In the genomic region with DNA sequence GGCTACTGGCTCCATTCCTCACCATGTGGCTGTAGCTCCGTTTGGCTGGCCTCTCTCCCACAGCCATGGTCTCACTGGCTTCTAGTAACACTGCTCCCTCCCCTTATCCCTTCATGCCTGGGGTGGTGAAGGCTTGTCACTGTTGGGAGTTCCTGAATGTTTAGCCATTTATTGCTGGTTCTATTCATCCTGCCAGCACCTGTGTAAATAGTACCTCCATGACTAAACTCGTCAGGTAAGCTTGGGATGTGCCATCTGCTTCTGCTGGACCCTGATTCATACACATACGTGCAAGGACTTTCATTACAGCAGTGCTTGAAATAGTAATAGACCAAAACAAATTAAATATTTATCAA, we compare ENCODE assay signal across 10 cellular contexts.
DNase-seq lines count a peak whose midpoint lies in the region; ATAC-seq and TF ChIP-seq lines count a peak whose summit lies in the region.
"Had no signal": no experiment of that assay in that cellular context is flagged by ENCODE, and none has a peak within 500 bp of the region (broad histone marks: within the 10 kb centered on the region; RNA-seq: fewer than 3 reads in every experiment).

No MANE protein-coding gene starts in this region.

- H3K9me2 ChIP-seq in OCI-LY1 (ENCODE audit: low read depth, low read length) (no peaks in the 10 kb centered on the region), hepatocyte (replicated peaks; ENCODE audit: insufficient read depth) (no peaks in the 10 kb centered on the region)

- H3K27me3 ChIP-seq in OCI-LY1 (ENCODE audit: insufficient read depth, low read length): no peaks in the 10 kb centered on the region
- no peaks in the 10 kb centered on the region for H3K27me3 ChIP-seq in hepatocyte
- no peaks in the 10 kb centered on the region for H3K27me3 ChIP-seq in thyroid gland
- H3K27me3 ChIP-seq: right lobe of liver had no signal

- no peak overlapping the region for H3K9ac ChIP-seq in OCI-LY1 (ENCODE audit: low read length)

- no peak for DNase-seq in Right ventricle myocardium superior
- DNase-seq in Right ventricle myocardium inferior (ENCODE audit: missing footprints): no peak
- DNase-seq in hepatocyte (ENCODE audit: low spot score): peak; percentile 11
- no peak for DNase-seq in activated naive CD8-positive, alpha-beta T cell treated with anti-CD3 and anti-CD28 coated beads, Interleukin-2, amount 50 U/mL, for 24 hours
- DNase-seq in SKM-1 treated with dmso at 0.1 percent for 144 hours (lab: John Stamatoyannopoulos, UW; ENCODE audit: unreplicated experiment): no peak
- no peak for DNase-seq in KG1 (lab: John Stamatoyannopoulos, UW)
- no peak for DNase-seq in thyroid gland

- 0 out of 2 replicates have a peak overlapping the region, but pooled peaks have one; percentile 22 for H2AFZ ChIP-seq in OCI-LY1 (ENCODE audit: low read length)
- H2AFZ ChIP-seq in hepatocyte: peak overlapping the region; percentile 78

- WGBS in hepatocyte (ENCODE audit: low lambda C conversion rate, missing lambda C conversion rate): 68% methylated on average over 3 of the region's 3 CpGs
- WGBS in thyroid gland, 2 donors: 78 to 85% methylated on average over 3 of the region's 3 CpGs

- no peaks in the 10 kb centered on the region for H3K36me3 Mint-ChIP-seq in activated naive CD8-positive, alpha-beta T cell treated with anti-CD3 and anti-CD28 coated beads, Interleukin-2, amount 50 U/mL, for 24 hours (ENCODE audit: low read depth)
- H3K36me3 Mint-ChIP-seq: activated naive CD4-positive, alpha-beta T cell treated with anti-CD3 and anti-CD28 coated beads, Interleukin-2, amount 10 ng/mL, durations not matched to agents 7 days and 5 days had no signal

- peak; percentile 8 for ATAC-seq in Right ventricle myocardium superior (ENCODE audit: poor library complexity)
- no peak for ATAC-seq in Right ventricle myocardium inferior
- no peak for ATAC-seq in activated naive CD8-positive, alpha-beta T cell treated with anti-CD3 and anti-CD28 coated beads, Interleukin-2, amount 50 U/mL, for 24 hours

- no peaks in the 10 kb centered on the region for H3K36me3 ChIP-seq in OCI-LY1 (ENCODE audit: insufficient read depth, low read length)
- H3K36me3 ChIP-seq in hepatocyte (replicated peaks; ENCODE audit: insufficient read depth, low read depth): no peaks in the 10 kb centered on the region
- H3K36me3 ChIP-seq in thyroid gland: no peaks in the 10 kb centered on the region
- H3K36me3 ChIP-seq: right lobe of liver had no signal

- H3K9me3 Mint-ChIP-seq in activated naive CD8-positive, alpha-beta T cell treated with anti-CD3 and anti-CD28 coated beads, Interleukin-2, amount 50 U/mL, for 24 hours: no peaks in the 10 kb centered on the region
- H3K9me3 Mint-ChIP-seq: activated naive CD4-positive, alpha-beta T cell treated with anti-CD3 and anti-CD28 coated beads, Interleukin-2, amount 10 ng/mL, durations not matched to agents 7 days and 5 days had no signal

- H3K4me2 ChIP-seq in OCI-LY1 (ENCODE audit: low read length) (no peak overlapping the region), hepatocyte (peak overlapping the region; percentile 61)

- no peaks in the 10 kb centered on the region for H3F3A ChIP-seq in OCI-LY1 (ENCODE audit: insufficient read depth, low read length)

- no peaks in the 10 kb centered on the region for H3K4me1 ChIP-seq in OCI-LY1 (ENCODE audit: insufficient read depth, low read length, severe bottlenecking)
- H3K4me1 ChIP-seq in hepatocyte (ENCODE audit: insufficient read depth): no peaks in the 10 kb centered on the region
- H3K4me1 ChIP-seq in thyroid gland: peaks cover 0 to 6% of the 10 kb centered on the region in 2 donors
- H3K4me1 ChIP-seq: right lobe of liver had no signal

- H3K27ac Mint-ChIP-seq in activated naive CD8-positive, alpha-beta T cell treated with anti-CD3 and anti-CD28 coated beads, Interleukin-2, amount 50 U/mL, for 24 hours: no peak overlapping the region
- H3K27ac Mint-ChIP-seq: activated naive CD4-positive, alpha-beta T cell treated with anti-CD3 and anti-CD28 coated beads, Interleukin-2, amount 10 ng/mL, durations not matched to agents 7 days and 5 days had no signal

- TF ChIP-seq POLR2A in thyroid gland (IDR thresholded peaks at IDR 0.05): no peak

- H3K27ac ChIP-seq in OCI-LY1 (ENCODE audit: low read depth, low read length, poor library complexity, severe bottlenecking) (no peak overlapping the region), hepatocyte (peak overlapping the region; percentile 35), thyroid gland (no peak overlapping the region)

- H3K27me3 Mint-ChIP-seq in activated naive CD8-positive, alpha-beta T cell treated with anti-CD3 and anti-CD28 coated beads, Interleukin-2, amount 50 U/mL, for 24 hours: peaks cover 3% of the 10 kb centered on the region

- TF ChIP-seq CTCF in OCI-LY1 (IDR thresholded peaks at IDR 0.05; ENCODE audit: low read length) (no peak), hepatocyte (IDR thresholded peaks at IDR 0.05; ENCODE audit: poor library complexity) (no peak), thyroid gland (IDR thresholded peaks at IDR 0.05) (no peak)

- peaks cover 3% of the 10 kb centered on the region for H3K4me1 Mint-ChIP-seq in activated naive CD8-positive, alpha-beta T cell treated with anti-CD3 and anti-CD28 coated beads, Interleukin-2, amount 50 U/mL, for 24 hours

- intact Hi-C loops in Right ventricle myocardium superior (cut with DNase I) (no loop called here), Right ventricle myocardium inferior (cut with DNase I) (no loop called here), thyroid gland (cut with DNase I) (no loop called here)

- H3K79me2 ChIP-seq in OCI-LY1 (ENCODE audit: insufficient read depth, low read length) (no peaks in the 10 kb centered on the region), hepatocyte (no peaks in the 10 kb centered on the region)

- no peaks in the 10 kb centered on the region for H4K20me1 ChIP-seq in OCI-LY1 (ENCODE audit: insufficient read depth, low read length)
- no peaks in the 10 kb centered on the region for H4K20me1 ChIP-seq in hepatocyte (ENCODE audit: insufficient read depth, poor library complexity, severe bottlenecking)

- H3K4me3 Mint-ChIP-seq in activated naive CD8-positive, alpha-beta T cell treated with anti-CD3 and anti-CD28 coated beads, Interleukin-2, amount 50 U/mL, for 24 hours: no peak overlapping the region
- H3K4me3 Mint-ChIP-seq: activated naive CD4-positive, alpha-beta T cell treated with anti-CD3 and anti-CD28 coated beads, Interleukin-2, amount 10 ng/mL, durations not matched to agents 7 days and 5 days had no signal

- no peak overlapping the region for H3K4me3 ChIP-seq in OCI-LY1 (ENCODE audit: low read depth, low read length, poor library complexity, severe bottlenecking)
- H3K4me3 ChIP-seq in hepatocyte: no peak overlapping the region
- H3K4me3 ChIP-seq in thyroid gland (replicated peaks in 1 of 3): no peak overlapping the region

- H3K9me3 ChIP-seq in OCI-LY1 (ENCODE audit: low read length): no peaks in the 10 kb centered on the region
- H3K9me3 ChIP-seq in hepatocyte (ENCODE audit: low read depth): no peaks in the 10 kb centered on the region
- no peaks in the 10 kb centered on the region for H3K9me3 ChIP-seq in thyroid gland
- H3K9me3 ChIP-seq: right lobe of liver had no signal
